In the genomic region with DNA sequence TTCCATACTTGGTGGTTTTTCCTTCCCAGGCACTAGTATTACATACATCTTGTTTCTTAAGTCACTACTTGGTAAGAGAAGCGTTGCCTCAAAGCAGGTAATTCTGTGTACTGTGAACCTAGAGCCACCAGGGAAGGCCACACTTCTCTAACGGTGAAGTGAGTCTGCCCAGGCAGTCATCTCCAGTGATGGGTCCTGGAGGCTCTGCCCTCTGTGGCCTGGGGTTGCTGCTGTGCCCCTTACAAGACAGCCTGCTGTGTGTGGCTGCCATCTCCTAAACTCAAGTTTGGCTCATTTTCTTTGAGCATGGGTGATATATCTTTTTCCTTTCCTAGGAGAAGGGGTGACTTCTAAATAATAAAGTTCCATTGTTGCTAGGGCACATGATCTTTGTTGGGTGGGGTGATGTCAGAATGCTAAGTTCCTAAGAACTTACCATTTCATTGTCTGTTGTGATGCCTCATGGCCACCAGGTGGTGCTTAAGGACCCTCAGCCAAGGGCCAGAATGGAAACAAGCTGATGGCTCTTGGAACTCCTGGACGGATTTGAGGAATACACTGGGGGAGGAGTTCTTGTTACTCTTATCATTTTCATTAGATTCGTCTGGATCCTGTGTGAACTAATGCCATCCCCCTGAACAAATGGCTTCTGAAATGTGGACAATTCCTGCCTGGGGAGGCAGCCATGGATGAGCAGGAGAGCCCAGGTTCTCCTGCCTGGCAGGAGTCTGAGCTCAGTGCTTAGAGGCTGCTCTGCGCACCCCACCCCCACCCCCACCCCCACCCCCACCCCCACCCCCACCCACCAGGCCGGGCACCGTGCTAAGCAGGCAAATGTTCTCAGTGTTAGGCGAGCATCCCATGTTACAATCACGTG, we compare ENCODE assay signal across 7 cellular contexts. TPM values are rescaled to one million over a fixed set of nuclear protein-coding genes. Genes with fewer than 3 reads are reported as not detected.
DNase-seq lines count a peak whose midpoint lies in the region; ATAC-seq, FAIRE-seq and TF ChIP-seq lines count a peak whose summit lies in the region.

No MANE protein-coding gene starts in this region.

- BruUV-seq in K562 (replicated peaks; lab: Mats Ljungman, UMichigan): no TSS peak

- H3K4me1 ChIP-seq in Karpas-422 (ENCODE audit: low read length) (peaks cover 8% of the 10 kb centered on the region), K562 (replicated peaks in 1 of 2; ENCODE audit: control insufficient read depth in 2 of 2, insufficient read depth in 2 of 2, low read length in 2 of 2) (peaks cover 0 to 11% of the 10 kb centered on the region in 2 experiments; a peak in 3 of 5 replicates)

- TF ChIP-seq POLR2A in K562 (conservative IDR thresholded peaks at IDR 0.05): no peak

- no peak overlapping the region for H3K4me3 ChIP-seq in GM06990 (replicated peaks; ENCODE audit: low read depth, low read length)
- H3K4me3 ChIP-seq in Karpas-422 (ENCODE audit: low read length): no peak overlapping the region
- no peak overlapping the region for H3K4me3 ChIP-seq in K562
- no peak overlapping the region for H3K4me3 ChIP-seq in skeletal muscle cell (ENCODE audit: low read depth, low read length)

- H3K9ac ChIP-seq in Karpas-422 (ENCODE audit: low read length) (no peak overlapping the region), K562 (ENCODE audit: insufficient read depth in 1 of 2, low read depth in 2 of 2, low read length in 2 of 2) (no peak overlapping the region)

- in situ Hi-C loops in K562 (cut with MboI): loop anchor here (25.0 kb wide), 1 partner anchor 1255 kb away; no protein-coding TSS in a partner anchor

- TF ChIP-seq EP300 in K562 (IDR thresholded peaks at IDR 0.05; ENCODE audit: low read length): no peak

- no peaks in the 10 kb centered on the region for H3K9me1 ChIP-seq in K562 (ENCODE audit: control insufficient read depth, insufficient read depth, low read length)

- peak; percentile 87 to 96 for TF ChIP-seq RAD21 in K562 (CRISPR knock-in tag; conservative IDR thresholded peaks at IDR 0.05 in 1 of 2, IDR thresholded peaks at IDR 0.05 in 1 of 2)

- ATAC-seq in GM21717 (IDR thresholded peaks at IDR 0.05; ENCODE audit: unreplicated experiment) (peak; percentile 71), K562 (peak; percentile 85)

- intact Hi-C loops in K562 (cut with micrococcal nuclease): loop anchor here (1.0 to 5.0 kb wide), 2 partner anchors 370 to 392 kb away; no protein-coding TSS in a partner anchor

- CTCF ChIA-PET in K562 (lab: Yijun Ruan, JAX; ENCODE audit: low intra/inter-chr PET ratio): interaction anchor here (0.6 to 2.7 kb wide), 8 partner anchors 27 to 392 kb away, joined by 3 to 32 read pairs (median 4); no protein-coding TSS in a partner anchor

- peak; percentile 96 for FAIRE-seq in K562 (lab: Jason Lieb, UNC)

- 26% methylated on average over 8 of the region's 9 CpGs for WGBS in K562 (ENCODE audit: insufficient coverage, low coverage, missing lambda C conversion rate)

- peaks cover 21% of the 10 kb centered on the region; the same call in 1 of the 2 replicates for H4K20me1 ChIP-seq in Karpas-422 (ENCODE audit: insufficient read depth, low read depth, low read length)
- no peaks in the 10 kb centered on the region for H4K20me1 ChIP-seq in K562 (replicated peaks; ENCODE audit: control insufficient read depth, insufficient read depth, low read length)

- H3K79me2 ChIP-seq in Karpas-422 (ENCODE audit: low read length) (no peaks in the 10 kb centered on the region), K562 (ENCODE audit: control insufficient read depth, insufficient read depth, low read length) (no peaks in the 10 kb centered on the region)

- POLR2A ChIA-PET in K562 (lab: Yijun Ruan, JAX): interaction anchor here (0.5 to 1.2 kb wide), 5 partner anchors 10 to 378 kb away, joined by 3 to 8 read pairs (median 3); partner anchors contain the start of gene WDR1

- TF ChIP-seq CTCF in GM06990 (IDR thresholded peaks at IDR 0.05; ENCODE audit: insufficient read depth, low read length, poor library complexity, severe bottlenecking) (peak; percentile 82), K562 (IDR thresholded peaks at IDR 0.05 in 2 of 3, conservative IDR thresholded peaks at IDR 0.05 in 1 of 3; ENCODE audit: insufficient read depth in 2 of 3, low read depth in 1 of 3, low read length in 3 of 3) (peak; percentile 87 to 94 (median 92))

- H3K36me3 ChIP-seq in GM06990 (ENCODE audit: control insufficient read depth, insufficient read depth, low read length) (no peaks in the 10 kb centered on the region), Karpas-422 (ENCODE audit: insufficient read depth, low read length) (no peaks in the 10 kb centered on the region), K562 (ENCODE audit: control insufficient read depth, insufficient read depth, low read length) (no peaks in the 10 kb centered on the region; the same call in 2 of the 3 replicates)

- H3K27ac ChIP-seq in Karpas-422 (ENCODE audit: low read length) (no peak overlapping the region), K562 (ENCODE audit: extremely low read depth, low read depth, low read length) (no peak overlapping the region)

- H2AFZ ChIP-seq in Karpas-422 (ENCODE audit: low read length) (no peak overlapping the region), K562 (ENCODE audit: low read depth, low read length) (peak overlapping the region; percentile 58)

- no peaks in the 10 kb centered on the region for H3K9me3 ChIP-seq in Karpas-422 (ENCODE audit: low read length)
- no peaks in the 10 kb centered on the region for H3K9me3 ChIP-seq in K562 (replicated peaks; ENCODE audit: control insufficient read depth, insufficient read depth, low read depth, low read length)

- no peak for DNase-seq in GM06990 (ENCODE audit: extremely low read depth, insufficient read length)
- DNase-seq in Karpas-422: peak; percentile 82
- DNase-seq in SK-N-DZ (ENCODE audit: low spot score): peak; percentile 61
- DNase-seq in K562 (ENCODE audit: extremely low read depth in 1 of 4, low spot score in 3 of 4): peak; percentile 79 to 83 (median 81)
- peak; percentile 23 to 48 for DNase-seq in hippocampal formation (lab: John Stamatoyannopoulos, UW)
- peak; percentile 28 for DNase-seq in skeletal muscle cell (ENCODE audit: low read depth)

- no peak overlapping the region for H3K4me2 ChIP-seq in Karpas-422 (ENCODE audit: low read depth, low read length, poor library complexity, severe bottlenecking)
- peak overlapping the region; percentile 10; the same call in 1 of the 2 replicates for H3K4me2 ChIP-seq in K562 (ENCODE audit: insufficient read depth, low read length)

- H3K27me3 ChIP-seq in GM06990 (replicated peaks; ENCODE audit: control insufficient read depth, insufficient read depth, low read length) (no peaks in the 10 kb centered on the region), Karpas-422 (ENCODE audit: low read length) (no peaks in the 10 kb centered on the region; the same call in 1 of the 2 replicates), K562 (ENCODE audit: control insufficient read depth in 2 of 2, insufficient read depth in 2 of 2, low read length in 2 of 2) (peaks cover 2 to 7% of the 10 kb centered on the region in 2 experiments; a peak in 1 of 5 replicates)

- no peaks in the 10 kb centered on the region for H3K9me2 ChIP-seq in Karpas-422 (replicated peaks; ENCODE audit: insufficient read depth, low read length)

TF ChIP-seq in K562, 482 proteins besides CTCF, POLR2A, EP300 and RAD21 (continues in another document):
- TF ChIP-seq SOX6 (IDR thresholded peaks at IDR 0.05) (peak; percentile 39; the same call in 1 of the 2 replicates), ATF3 (IDR thresholded peaks at IDR 0.05) (peak; percentile 57), ATF3 (CRISPR knock-in tag; conservative IDR thresholded peaks at IDR 0.05) (no peak), FOXJ2 (tag; IDR thresholded peaks at IDR 0.05) (0 out of 2 replicates have a peak, but pooled peaks have one; percentile 40), RFX1 (IDR thresholded peaks at IDR 0.05) (peak; percentile 36), USF2 (CRISPR knock-in tag; IDR thresholded peaks at IDR 0.05) (no peak), ATF7 (IDR thresholded peaks at IDR 0.05) (peak; percentile 60; the same call in 1 of the 2 replicates)

RNA-seq across cellular contexts. Expression of gene WDR1, which starts 41.1 kb away (rescaled TPM):
- total RNA-seq in Karpas-422 (2014; rRNA removed; shearing (Covaris generic); ENCODE audit: low replicate concordance): 67.5 and 116 TPM in 2 replicates
- 51.3 and 55.2 TPM in 2 replicates for polyA plus RNA-seq in SK-N-DZ (2014; cell fraction: cytosol; rRNA removed)
- 42.2 and 42.5 TPM in 2 replicates for polyA plus RNA-seq in SK-N-DZ (2014; cell fraction: nucleus; rRNA removed)
- total RNA-seq in K562 (2011; cell fraction: chromatin; rRNA removed; ENCODE audit: low replicate concordance): 72.4 and 125 TPM in 2 replicates
- 75.3 and 90.2 TPM in 2 replicates for total RNA-seq in K562 (2011; cell fraction: nucleolus; rRNA removed)
- total RNA-seq in K562 (2011; cell fraction: nucleoplasm; rRNA removed): 64.2 and 70.3 TPM in 2 replicates
- 151 and 154 TPM in 2 replicates for total RNA-seq in K562 (2014; rRNA removed)
- 111 and 112 TPM in 2 replicates for total RNA-seq in K562 (2014; rRNA removed; fragmentation: Illumina TruSeq; extraction: Trizol)
- total RNA-seq in K562 (2015; rRNA removed; fragmentation: Illumina TruSeq; extraction: Trizol): 120 and 124 TPM in 2 replicates
- 186 and 213 TPM in 2 replicates for total RNA-seq in K562 (2021)
- 140 and 186 TPM in 2 replicates for polyA plus RNA-seq in K562 (2011; rRNA removed)
- polyA plus RNA-seq in K562 (2011; cell fraction: cytosol; rRNA removed): 176 and 298 TPM in 2 replicates
- 133 and 190 TPM in 2 replicates for polyA plus RNA-seq in K562 (2011; cell fraction: nucleus; rRNA removed)
- 144 and 177 TPM in 2 replicates for polyA plus RNA-seq in K562 (2012)
- 139 and 149 TPM in 2 replicates for polyA plus RNA-seq in K562 (2014; fragmentation: Illumina TruSeq; extraction: Trizol)
- polyA plus RNA-seq in K562 (2014; fragmentation: Nextera tagmentation; extraction: Ambion mirVana): 10 to 100 TPM; 16.1 to 23.0 TPM
- polyA plus RNA-seq in K562 (2014; rRNA removed): 120 and 125 TPM in 2 replicates
- 188 and 256 TPM in 2 replicates for polyA minus RNA-seq in K562 (2011; rRNA and poly(A)+ RNA removed)
- 111 and 132 TPM in 2 replicates for polyA minus RNA-seq in K562 (2011; cell fraction: cytosol; rRNA and poly(A)+ RNA removed)
- polyA minus RNA-seq in K562 (2011; cell fraction: nucleus; rRNA and poly(A)+ RNA removed): 53.7 and 56.2 TPM in 2 replicates
